In genomic region chr3:195710883-195711812, GRCh38 we compare ENCODE assay signal across 8 cellular contexts. TPM values are rescaled to one million over a fixed set of nuclear protein-coding genes. Genes with fewer than 3 reads are reported as not detected.
DNase-seq lines count a peak whose midpoint lies in the region; ATAC-seq, FAIRE-seq and TF ChIP-seq lines count a peak whose summit lies in the region.
"Not testable (repeated sequence)": the region's sequence is repeated elsewhere in the genome, so short reads cannot be mapped to it uniquely, and the experiment has no call there.
"Had no signal": no experiment of that assay in that cellular context is flagged by ENCODE, and none has a peak within 500 bp of the region (broad histone marks: within the 10 kb centered on the region; RNA-seq: fewer than 3 reads in every experiment).

No MANE protein-coding gene starts in this region.

- H2BK120ac ChIP-seq in mesendoderm (ENCODE audit: low read depth, low read length), result not testable (repeated sequence)

- H3K9me3 ChIP-seq in K562 (replicated peaks; ENCODE audit: control insufficient read depth, insufficient read depth, low read depth, low read length); upper lobe of right lung: not testable (repeated sequence)

- H3K23ac ChIP-seq in mesendoderm (ENCODE audit: low read length), result not testable (repeated sequence)

- not testable (repeated sequence) for H3K4me2 ChIP-seq in K562 (ENCODE audit: insufficient read depth, low read length); mesendoderm (ENCODE audit: low read length)

- H2AK5ac ChIP-seq in mesendoderm (ENCODE audit: low read length), result not testable (repeated sequence)

- H3K18ac ChIP-seq in mesendoderm (ENCODE audit: low read length), result not testable (repeated sequence)

- not testable (repeated sequence) for H3K27ac Mint-ChIP-seq in activated CD8-positive, alpha-beta memory T cell treated with anti-CD3 and anti-CD28 coated beads, Interleukin-2, amount 10 ng/mL, durations not matched to agents 7 days and 5 days

- not testable (repeated sequence) for H3K4me1 Mint-ChIP-seq in activated CD8-positive, alpha-beta memory T cell treated with anti-CD3 and anti-CD28 coated beads, Interleukin-2, amount 10 ng/mL, durations not matched to agents 7 days and 5 days

- in situ Hi-C loops in K562 (cut with MboI), result loop anchor here (25.0 kb wide), 2 partner anchors 501 to 801 kb away; partner anchors contain the start of genes RNF168, SLC51A, SMCO1 and ZDHHC19

- TF ChIP-seq POLR2A in K562 (conservative IDR thresholded peaks at IDR 0.05), result not testable (repeated sequence)

- H3K79me2 ChIP-seq in K562 (ENCODE audit: control insufficient read depth, insufficient read depth, low read length); mesendoderm (ENCODE audit: control insufficient read depth, insufficient read depth, low read length): not testable (repeated sequence)

- not testable (repeated sequence) for H3K9me1 ChIP-seq in K562 (ENCODE audit: control insufficient read depth, insufficient read depth, low read length)

- H3K56ac ChIP-seq in mesendoderm (ENCODE audit: low read length), result not testable (repeated sequence)

- H4K8ac ChIP-seq in mesendoderm (ENCODE audit: low read depth, low read length), result not testable (repeated sequence)

- peak; percentile 34 for DNase-seq in ELF-1 (ENCODE audit: low read depth, low spot score)
- peak; percentile 23 for DNase-seq in H7
- DNase-seq in activated CD8-positive, alpha-beta memory T cell treated with anti-CD3 and anti-CD28 coated beads, Interleukin-2, amount 10 ng/mL, durations not matched to agents 7 days and 5 days; K562 (ENCODE audit: extremely low read depth in 1 of 4, low spot score in 3 of 4); mesendoderm; upper lobe of right lung: not testable (repeated sequence)

- H3K9me3 Mint-ChIP-seq in activated CD8-positive, alpha-beta memory T cell treated with anti-CD3 and anti-CD28 coated beads, Interleukin-2, amount 10 ng/mL, durations not matched to agents 7 days and 5 days (ENCODE audit: low read depth), result not testable (repeated sequence)

- not testable (repeated sequence) for BruUV-seq in K562 (replicated peaks; lab: Mats Ljungman, UMichigan)

- not testable (repeated sequence) for H4K5ac ChIP-seq in mesendoderm (ENCODE audit: low read length)

- intact Hi-C loops in K562 (cut with micrococcal nuclease), result loop anchor here (10.0 kb wide), 2 partner anchors 166 to 484 kb away; partner anchors contain the start of gene PPP1R2
- intact Hi-C loops in upper lobe of right lung (cut with DNase I), result not testable (repeated sequence)

- peak; percentile 12 for ATAC-seq in activated CD8-positive, alpha-beta memory T cell treated with anti-CD3 and anti-CD28 coated beads, Interleukin-2, amount 10 ng/mL, durations not matched to agents 7 days and 5 days
- ATAC-seq in K562, result not testable (repeated sequence)
- peak; percentile 21 for ATAC-seq in upper lobe of right lung

- not testable (repeated sequence) for TF ChIP-seq EP300 in K562 (IDR thresholded peaks at IDR 0.05; ENCODE audit: low read length)

- H3K4me3 ChIP-seq in H7 (ENCODE audit: insufficient read depth, low read depth, low read length); K562; mesendoderm (ENCODE audit: low read length); upper lobe of right lung: not testable (repeated sequence)

- H3K36me3 ChIP-seq in H7 (replicated peaks; ENCODE audit: control insufficient read depth, insufficient read depth, low read length); K562 (ENCODE audit: control insufficient read depth, insufficient read depth, low read length); mesendoderm (ENCODE audit: control insufficient read depth, insufficient read depth, low read length): not testable (repeated sequence)
- peaks cover 48% of the 10 kb centered on the region for H3K36me3 ChIP-seq in upper lobe of right lung

- not testable (repeated sequence) for TF ChIP-seq RAD21 in K562 (CRISPR knock-in tag; conservative IDR thresholded peaks at IDR 0.05 in 1 of 2, IDR thresholded peaks at IDR 0.05 in 1 of 2)

- FAIRE-seq in K562 (lab: Jason Lieb, UNC), result not testable (repeated sequence)
- peak; percentile 26 for FAIRE-seq in endometrium (lab: Jason Lieb, UNC)

- not testable (repeated sequence) for H3K4me3 Mint-ChIP-seq in activated CD8-positive, alpha-beta memory T cell treated with anti-CD3 and anti-CD28 coated beads, Interleukin-2, amount 10 ng/mL, durations not matched to agents 7 days and 5 days

- not testable (repeated sequence) for H3K9ac ChIP-seq in K562 (ENCODE audit: insufficient read depth in 1 of 2, low read depth in 2 of 2, low read length in 2 of 2); mesendoderm (ENCODE audit: low read length)

- H2BK5ac ChIP-seq in mesendoderm (ENCODE audit: low read length), result not testable (repeated sequence)

- not testable (repeated sequence) for H3K27ac ChIP-seq in K562 (ENCODE audit: extremely low read depth, low read depth, low read length); upper lobe of right lung
- peak overlapping the region; percentile 55 for H3K27ac ChIP-seq in mesendoderm (ENCODE audit: low read depth, low read length)

- not testable (repeated sequence) for H2BK15ac ChIP-seq in mesendoderm (replicated peaks; ENCODE audit: low read depth)

- H3K27me3 Mint-ChIP-seq in activated CD8-positive, alpha-beta memory T cell treated with anti-CD3 and anti-CD28 coated beads, Interleukin-2, amount 10 ng/mL, durations not matched to agents 7 days and 5 days, result not testable (repeated sequence)

- H3K27me3 ChIP-seq in H7 (ENCODE audit: control insufficient read depth, insufficient read depth, low read length); K562 (ENCODE audit: control insufficient read depth in 2 of 2, insufficient read depth in 2 of 2, low read length in 2 of 2); mesendoderm (ENCODE audit: insufficient read depth, low read length, poor library complexity); upper lobe of right lung: not testable (repeated sequence)

- not testable (repeated sequence) for H4K20me1 ChIP-seq in K562 (replicated peaks; ENCODE audit: control insufficient read depth, insufficient read depth, low read length)

- TF ChIP-seq CTCF in K562 (IDR thresholded peaks at IDR 0.05 in 2 of 3, conservative IDR thresholded peaks at IDR 0.05 in 1 of 3; ENCODE audit: insufficient read depth in 2 of 3, low read depth in 1 of 3, low read length in 3 of 3); upper lobe of right lung (IDR thresholded peaks at IDR 0.05): not testable (repeated sequence)

- WGBS in K562 (ENCODE audit: insufficient coverage, low coverage, missing lambda C conversion rate), result 5% methylated on average over 2 of the region's 2 CpGs
- WGBS in mesendoderm (ENCODE audit: extremely low coverage, insufficient coverage, low lambda C conversion rate), result no CpG with 5 or more reads among the region's 2 CpGs

- H3K4ac ChIP-seq in mesendoderm (ENCODE audit: low read depth, low read length), result not testable (repeated sequence)

- CTCF ChIA-PET in activated CD8-positive, alpha-beta memory T cell treated with anti-CD3 and anti-CD28 coated beads, Interleukin-2, amount 10 ng/mL, durations not matched to agents 7 days and 5 days (lab: Charles Lee); K562 (lab: Yijun Ruan, JAX; ENCODE audit: low intra/inter-chr PET ratio): not testable (repeated sequence)

- POLR2A ChIA-PET in K562 (lab: Yijun Ruan, JAX), result interaction anchor here (1.2 to 1.4 kb wide), 2 partner anchors 9 to 10 kb away, joined by 5 read pairs; partner anchors contain the start of gene MUC20

- H3K4me1 ChIP-seq in K562 (replicated peaks in 1 of 2; ENCODE audit: control insufficient read depth in 2 of 2, insufficient read depth in 2 of 2, low read length in 2 of 2); mesendoderm (ENCODE audit: control insufficient read depth, low read depth, low read length); upper lobe of right lung: not testable (repeated sequence)

- H3K36me3 Mint-ChIP-seq in activated CD8-positive, alpha-beta memory T cell treated with anti-CD3 and anti-CD28 coated beads, Interleukin-2, amount 10 ng/mL, durations not matched to agents 7 days and 5 days, result not testable (repeated sequence)

- not testable (repeated sequence) for H2AFZ ChIP-seq in K562 (ENCODE audit: low read depth, low read length)

- H3K79me1 ChIP-seq in mesendoderm (ENCODE audit: low read length), result not testable (repeated sequence)

RNA-seq across cellular contexts. Expression of gene MUC20, which starts 9.6 kb away (rescaled TPM):
- total RNA-seq in H7 (2014; rRNA removed; shearing (Covaris generic)), result 0.52 and 0.69 TPM in 2 replicates
- total RNA-seq in activated CD8-positive, alpha-beta memory T cell treated with anti-CD3 and anti-CD28 coated beads, Interleukin-2, amount 10 ng/mL, durations not matched to agents 7 days and 5 days, result 1 to 10 TPM in 1 of 2 experiments, under 1 TPM in 1; 0.85 to 1.9 TPM
- total RNA-seq in K562 (2011; cell fraction: chromatin; rRNA removed; ENCODE audit: low replicate concordance), result 0.51 and 0.63 TPM in 2 replicates
- 0.17 and 0.39 TPM in 2 replicates for total RNA-seq in K562 (2011; cell fraction: nucleolus; rRNA removed)
- not detected in 2 replicates for total RNA-seq in K562 (2011; cell fraction: nucleoplasm; rRNA removed)
- not detected in 2 replicates for total RNA-seq in K562 (2014; rRNA removed)
- not detected in 2 replicates for total RNA-seq in K562 (2014; rRNA removed; fragmentation: Illumina TruSeq; extraction: Trizol)
- 0.18 TPM in 1 of 2 replicates, not detected in the other for total RNA-seq in K562 (2015; rRNA removed; fragmentation: Illumina TruSeq; extraction: Trizol)
- 0.16 and 0.25 TPM in 2 replicates for total RNA-seq in K562 (2021)
- 0.11 and 0.15 TPM in 2 replicates for polyA plus RNA-seq in K562 (2011; rRNA removed)
- 0.09 and 0.12 TPM in 2 replicates for polyA plus RNA-seq in K562 (2011; cell fraction: cytosol; rRNA removed)
- polyA plus RNA-seq in K562 (2011; cell fraction: nucleus; rRNA removed), result 0.41 and 0.63 TPM in 2 replicates
- polyA plus RNA-seq in K562 (2012), result 0.22 and 1.2 TPM in 2 replicates
- polyA plus RNA-seq in K562 (2014; fragmentation: Illumina TruSeq; extraction: Trizol), result 0.15 and 0.44 TPM in 2 replicates
- under 1 TPM in 1 of 2 experiments, not detected in 1; 0.03 TPM for polyA plus RNA-seq in K562 (2014; fragmentation: Nextera tagmentation; extraction: Ambion mirVana)
- polyA plus RNA-seq in K562 (2014; rRNA removed), result 0.22 and 0.23 TPM in 2 replicates
- polyA minus RNA-seq in K562 (2011; rRNA and poly(A)+ RNA removed), result not detected in 2 replicates
- polyA minus RNA-seq in K562 (2011; cell fraction: cytosol; rRNA and poly(A)+ RNA removed), result not detected in 2 replicates
- polyA minus RNA-seq in K562 (2011; cell fraction: nucleus; rRNA and poly(A)+ RNA removed), result not detected in 2 replicates
- polyA plus RNA-seq in mesendoderm (2013, experiment 1 of 2), result 0.01 TPM
- 0.13 TPM for polyA plus RNA-seq in mesendoderm (2013, experiment 2 of 2)
- total RNA-seq in upper lobe of right lung, result 14.7 TPM
- polyA plus RNA-seq: CD8-positive, alpha-beta memory T cell had no signal
